Comparison of ENCODE assay signal across 18 cellular contexts in the genomic region with DNA sequence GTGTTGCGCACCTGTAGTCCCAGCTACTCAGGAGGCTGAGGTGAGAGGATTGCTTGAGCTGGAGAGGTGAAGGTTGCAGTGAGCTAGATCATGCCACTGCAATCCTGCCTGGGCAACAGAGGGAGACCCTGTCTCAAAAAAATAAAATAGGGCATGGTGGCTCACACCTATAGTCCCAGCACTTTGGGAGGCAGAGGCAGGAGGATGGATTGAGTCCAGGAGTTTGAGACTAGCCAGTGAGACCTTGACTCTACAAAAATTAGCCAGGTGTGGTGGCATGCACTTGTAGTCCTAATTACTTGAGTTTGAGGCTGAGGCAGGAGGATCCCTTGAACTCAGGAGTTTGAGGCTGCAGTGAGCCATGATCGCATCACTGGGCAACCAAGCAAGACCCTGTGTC.
"Had no signal": no experiment of that assay in that cellular context is flagged by ENCODE, and none has a peak within 500 bp of the region (broad histone marks: within the 10 kb centered on the region; RNA-seq: fewer than 3 reads in every experiment).

No MANE protein-coding gene starts in this region.

- H3K9me3 Mint-ChIP-seq: activated B cell treated with CpG ODN at 0.5 μM for 24 hours; activated CD4-positive, alpha-beta T cell treated with anti-CD3 and anti-CD28 coated beads, Interleukin-2, amount 10 ng/mL, durations not matched to agents 24 days and 14 days; activated CD8-positive, alpha-beta T cell treated with anti-CD3 and anti-CD28 coated beads for 36 hours; naive thymus-derived CD8-positive, alpha-beta T cell had no signal

- H3K27me3 Mint-ChIP-seq: activated B cell treated with CpG ODN at 0.5 μM for 24 hours; activated CD4-positive, alpha-beta T cell treated with anti-CD3 and anti-CD28 coated beads, Interleukin-2, amount 10 ng/mL, durations not matched to agents 24 days and 14 days; activated CD8-positive, alpha-beta T cell treated with anti-CD3 and anti-CD28 coated beads for 36 hours; activated naive CD8-positive, alpha-beta T cell; naive thymus-derived CD8-positive, alpha-beta T cell had no signal

- H3K4me3 ChIP-seq: body of pancreas, hepatocyte, lower lobe of right lung, pancreas, smooth muscle cell, tibial nerve, vagina had no signal

- H3K27ac ChIP-seq: foreskin keratinocyte, hepatocyte, lower lobe of right lung, pancreas, tibial nerve, vagina had no signal

- H3K9me3 ChIP-seq: body of pancreas, lower lobe of right lung, pancreas, tibial nerve, vagina had no signal

- ATAC-seq: activated CD8-positive, alpha-beta T cell treated with anti-CD3 and anti-CD28 coated beads for 36 hours; body of pancreas; foreskin keratinocyte; left colon; lower lobe of right lung; naive thymus-derived CD8-positive, alpha-beta T cell had no signal

- H3K27me3 ChIP-seq: body of pancreas, foreskin keratinocyte, hepatocyte, pancreas, tibial nerve, vagina had no signal

- DNase-seq: activated B cell treated with CpG ODN at 0.5 μM for 24 hours; activated CD4-positive, alpha-beta T cell treated with anti-CD3 and anti-CD28 coated beads, Interleukin-2, amount 10 ng/mL, durations not matched to agents 24 days and 14 days; activated CD8-positive, alpha-beta T cell treated with anti-CD3 and anti-CD28 coated beads for 36 hours; activated gamma-delta T cell treated with Interleukin-2 at 50 U/mL for 16 hours; body of pancreas; foreskin keratinocyte; islet precursor cell; left colon; lower lobe of right lung; naive thymus-derived CD8-positive, alpha-beta T cell; pancreas; stimulated activated CD4-positive, alpha-beta T cell treated with anti-CD3 and anti-CD28 coated beads, Interleukin-4, amount 100 ng/mL, for 4 hours; stimulated activated naive CD4-positive, alpha-beta T cell had no signal

- H3K27ac Mint-ChIP-seq: activated B cell treated with CpG ODN at 0.5 μM for 24 hours; activated CD4-positive, alpha-beta T cell treated with anti-CD3 and anti-CD28 coated beads, Interleukin-2, amount 10 ng/mL, durations not matched to agents 24 days and 14 days had no signal

- H3K4me3 Mint-ChIP-seq: activated B cell treated with CpG ODN at 0.5 μM for 24 hours; activated CD4-positive, alpha-beta T cell treated with anti-CD3 and anti-CD28 coated beads, Interleukin-2, amount 10 ng/mL, durations not matched to agents 24 days and 14 days; activated CD8-positive, alpha-beta T cell treated with anti-CD3 and anti-CD28 coated beads for 36 hours; activated naive CD8-positive, alpha-beta T cell; naive thymus-derived CD8-positive, alpha-beta T cell had no signal
